15 cellular contexts compared by ENCODE assay signal in the genomic region with DNA sequence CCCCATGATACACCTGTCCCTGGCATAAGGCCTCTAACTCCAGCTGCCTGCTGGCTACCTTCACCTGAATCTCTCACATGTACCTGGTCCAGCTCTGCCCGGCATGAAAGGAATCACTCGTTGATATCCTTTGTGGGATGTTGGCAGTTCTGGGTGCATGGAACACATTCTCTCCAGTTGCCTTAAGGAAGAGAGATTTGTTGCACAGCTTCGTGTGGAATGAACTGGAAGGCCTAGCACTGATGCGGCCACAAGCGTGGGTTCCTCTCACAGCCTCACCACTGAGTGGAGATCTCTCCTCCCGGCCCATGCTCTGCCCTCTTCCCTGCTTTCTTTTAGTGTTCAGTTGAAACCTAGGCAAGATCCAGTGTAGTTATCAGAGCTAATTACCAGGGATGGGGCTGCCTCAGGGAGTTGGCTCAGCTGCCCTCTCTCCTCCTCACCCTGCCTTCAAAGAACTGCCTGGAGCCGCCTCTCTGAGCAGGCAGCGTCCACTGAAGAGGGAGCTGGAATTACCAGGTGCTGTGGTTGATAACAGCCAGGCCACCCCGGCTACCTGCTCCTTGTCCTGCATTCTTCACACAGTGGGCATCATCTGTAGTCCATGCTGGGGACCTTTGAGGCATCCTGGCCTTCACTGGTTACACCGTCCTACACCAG.
"Had no signal": no experiment of that assay in that cellular context is flagged by ENCODE, and none has a peak within 500 bp of the region (broad histone marks: within the 10 kb centered on the region; RNA-seq: fewer than 3 reads in every experiment).

No MANE protein-coding gene starts in this region.

- DNase-seq: activated B cell treated with CpG ODN at 0.5 μM for 24 hours; activated CD4-positive, alpha-beta T cell treated with anti-CD3 and anti-CD28 coated beads, Interleukin-2, amount 10 ng/mL, durations not matched to agents 24 days and 14 days; activated naive CD4-positive, alpha-beta T cell treated with anti-CD3 and anti-CD28 coated beads, Interleukin-2, amount 10 ng/mL, durations not matched to agents 7 days and 5 days; central memory CD4-positive, alpha-beta T cell; effector memory CD8-positive, alpha-beta T cell; hippocampal formation; naive thymus-derived CD8-positive, alpha-beta T cell; stimulated activated CD4-positive, alpha-beta T cell treated with anti-CD3 and anti-CD28 coated beads, Interleukin-4, amount 100 ng/mL, for 1 hour; stomach; uterus had no signal

- H3K9me3 ChIP-seq: stomach, thoracic aorta, uterus had no signal

- H3K9me3 Mint-ChIP-seq: activated B cell treated with CpG ODN at 0.5 μM for 24 hours; activated CD4-positive, alpha-beta T cell treated with anti-CD3 and anti-CD28 coated beads, Interleukin-2, amount 10 ng/mL, durations not matched to agents 24 days and 14 days; activated naive CD4-positive, alpha-beta T cell treated with anti-CD3 and anti-CD28 coated beads, Interleukin-2, amount 10 ng/mL, durations not matched to agents 7 days and 5 days; activated T-helper 17 cell treated with anti-CD3 and anti-CD28 coated beads, Interleukin-2, amount 50 U/mL, for 72 hours; dendritic cell treated with granulocyte-macrophage colony-stimulating factor and Interleukin-4, amounts not matched to agents 40 ng/mL and 50 ng/mL, for 4 days; effector memory CD8-positive, alpha-beta T cell had no signal

- H3K27me3 ChIP-seq: stomach, uterus had no signal

- ATAC-seq: activated T-helper 17 cell treated with anti-CD3 and anti-CD28 coated beads, Interleukin-2, amount 50 U/mL, for 72 hours; effector memory CD8-positive, alpha-beta T cell; naive thymus-derived CD8-positive, alpha-beta T cell had no signal

- H3K27ac Mint-ChIP-seq: activated B cell treated with CpG ODN at 0.5 μM for 24 hours; activated CD4-positive, alpha-beta T cell treated with anti-CD3 and anti-CD28 coated beads, Interleukin-2, amount 10 ng/mL, durations not matched to agents 24 days and 14 days; dendritic cell treated with granulocyte-macrophage colony-stimulating factor and Interleukin-4, amounts not matched to agents 40 ng/mL and 50 ng/mL, for 4 days; effector memory CD8-positive, alpha-beta T cell; naive thymus-derived CD8-positive, alpha-beta T cell had no signal

- H3K36me3 Mint-ChIP-seq: activated naive CD4-positive, alpha-beta T cell treated with anti-CD3 and anti-CD28 coated beads, Interleukin-2, amount 10 ng/mL, durations not matched to agents 7 days and 5 days had no signal

- H3K36me3 ChIP-seq: stomach, thoracic aorta, uterus had no signal

- H3K27ac ChIP-seq: epithelial cell of prostate, stomach, thoracic aorta, uterus had no signal

- H3K27me3 Mint-ChIP-seq: activated B cell treated with CpG ODN at 0.5 μM for 24 hours; activated CD4-positive, alpha-beta T cell treated with anti-CD3 and anti-CD28 coated beads, Interleukin-2, amount 10 ng/mL, durations not matched to agents 24 days and 14 days; activated naive CD4-positive, alpha-beta T cell treated with anti-CD3 and anti-CD28 coated beads, Interleukin-2, amount 10 ng/mL, durations not matched to agents 7 days and 5 days; activated T-helper 17 cell treated with anti-CD3 and anti-CD28 coated beads, Interleukin-2, amount 50 U/mL, for 72 hours; dendritic cell treated with granulocyte-macrophage colony-stimulating factor and Interleukin-4, amounts not matched to agents 40 ng/mL and 50 ng/mL, for 4 days; effector memory CD8-positive, alpha-beta T cell; naive thymus-derived CD8-positive, alpha-beta T cell had no signal

- H3K4me3 Mint-ChIP-seq: activated B cell treated with CpG ODN at 0.5 μM for 24 hours; activated CD4-positive, alpha-beta T cell treated with anti-CD3 and anti-CD28 coated beads, Interleukin-2, amount 10 ng/mL, durations not matched to agents 24 days and 14 days; activated naive CD4-positive, alpha-beta T cell treated with anti-CD3 and anti-CD28 coated beads, Interleukin-2, amount 10 ng/mL, durations not matched to agents 7 days and 5 days; activated T-helper 17 cell treated with anti-CD3 and anti-CD28 coated beads, Interleukin-2, amount 50 U/mL, for 72 hours; dendritic cell treated with granulocyte-macrophage colony-stimulating factor and Interleukin-4, amounts not matched to agents 40 ng/mL and 50 ng/mL, for 4 days; effector memory CD8-positive, alpha-beta T cell; naive thymus-derived CD8-positive, alpha-beta T cell had no signal

- H3K4me1 Mint-ChIP-seq: activated B cell treated with CpG ODN at 0.5 μM for 24 hours; activated CD4-positive, alpha-beta T cell treated with anti-CD3 and anti-CD28 coated beads, Interleukin-2, amount 10 ng/mL, durations not matched to agents 24 days and 14 days; activated naive CD4-positive, alpha-beta T cell treated with anti-CD3 and anti-CD28 coated beads, Interleukin-2, amount 10 ng/mL, durations not matched to agents 7 days and 5 days; naive thymus-derived CD8-positive, alpha-beta T cell had no signal

- H3K4me1 ChIP-seq: stomach, uterus had no signal

- H3K4me3 ChIP-seq: lung, stomach, thoracic aorta, uterus had no signal
